In genomic region chr20:11267131-11267761, GRCh38 we compare ENCODE assay signal across 8 cellular contexts.
DNase-seq lines count a peak whose midpoint lies in the region; ATAC-seq and TF ChIP-seq lines count a peak whose summit lies in the region.

No MANE protein-coding gene starts in this region.

- CTCF ChIA-PET in GM10248 (lab: Yijun Ruan, JAX) = interaction anchor here (0.9 to 2.7 kb wide), 16 partner anchors 10 to 1859 kb away, joined by 3 to 12 read pairs (median 3); no protein-coding TSS in a partner anchor

- DNase-seq in GM10248 (ENCODE audit: extremely low spot score) = peak; percentile 68
- peak; percentile 41 for DNase-seq in NOMO-1 treated with DMSO at 0.1 percent for 48 hours (lab: John Stamatoyannopoulos, UW; ENCODE audit: unreplicated experiment)
- DNase-seq in epidermal melanocyte (ENCODE audit: insufficient read length, low spot score) = peak; percentile 54
- DNase-seq in mucosa of gallbladder (ENCODE audit: low spot score) = peak; percentile 37
- DNase-seq in NCI-H1048 (lab: John Stamatoyannopoulos, UW) = no peak
- no peak for DNase-seq in DMS114 treated with DMSO at 0.1 percent for 48 hours (lab: John Stamatoyannopoulos, UW; ENCODE audit: unreplicated experiment)

- POLR2A ChIA-PET in GM10248 (lab: Yijun Ruan, JAX) = interaction anchor here (0.6 to 0.7 kb wide), 4 partner anchors 18 to 608 kb away, joined by 3 to 10 read pairs (median 6); no protein-coding TSS in a partner anchor

- ATAC-seq in HG02763 (IDR thresholded peaks at IDR 0.05; ENCODE audit: unreplicated experiment) = peak; percentile 66
- no peak for ATAC-seq in GM18517 (IDR thresholded peaks at IDR 0.05; ENCODE audit: unreplicated experiment)

- TF ChIP-seq CTCF in GM10248 (IDR thresholded peaks at IDR 0.05; ENCODE audit: control extremely low read depth, extremely low read depth, low read depth, missing control alignments) = no peak

Comparison
In these comparisons a context has a peak if more than half of its experiments do, and no peak if none do; other contexts are left out.
1. DNase-seq: peak in GM10248 (single experiment), NOMO-1 treated with DMSO at 0.1 percent for 48 hours (single experiment), epidermal melanocyte (single experiment) and mucosa of gallbladder (single experiment); none in NCI-H1048 (single experiment) and DMS114 treated with DMSO at 0.1 percent for 48 hours (single experiment).